ENCODE assay signal across 6 cellular contexts in genomic region chr6:149848343-149848742, GRCh38. TPM values are rescaled to one million over a fixed set of nuclear protein-coding genes. Genes with fewer than 3 reads are reported as not detected.
"Had no signal": no experiment of that assay in that cellular context is flagged by ENCODE, and none has a peak within 500 bp of the region (broad histone marks: within the 10 kb centered on the region; RNA-seq: fewer than 3 reads in every experiment).

No MANE protein-coding gene starts in this region.

RNA-seq across cellular contexts. Expression of gene RAET1E, which starts 49.6 kb away (rescaled TPM):
- total RNA-seq: epithelial cell of proximal tubule; fibroblast of villous mesenchyme; left lobe of liver; natural killer cell treated with Interleukin-12 subunit alpha and Interleukin-12 subunit beta and Interleukin-15 and Interleukin-18, amount 100 ng/mL, for 72 hours; thoracic aorta; transverse colon had no signal
